ENCODE assay signal across 1 cellular context in the genomic region with DNA sequence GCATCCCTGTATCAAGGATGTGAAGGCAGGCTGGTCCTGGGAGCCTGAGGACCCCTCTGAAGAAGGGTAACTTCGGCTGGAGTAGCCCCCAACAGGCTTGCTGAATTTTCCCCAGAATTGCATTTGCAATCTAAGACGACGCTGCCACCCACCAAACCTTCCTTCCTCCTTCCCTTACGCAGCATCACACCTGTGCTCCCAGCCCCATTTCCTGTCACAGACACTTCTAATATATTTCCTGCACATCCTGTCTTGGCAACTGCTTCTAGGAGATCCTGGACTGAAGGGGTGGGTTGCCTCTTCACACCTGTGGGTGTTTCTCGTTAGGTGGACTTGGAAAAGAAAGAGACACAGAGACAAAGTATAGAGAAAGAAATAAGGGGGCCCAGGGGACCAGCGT.
TF ChIP-seq lines count a peak whose summit lies in the region.

No MANE protein-coding gene starts in this region.

TF ChIP-seq in HepG2, 621 proteins besides CTCF, POLR2A, EP300 and RAD21:
- TF ChIP-seq POLR2AphosphoS2 (IDR thresholded peaks at IDR 0.05; ENCODE audit: low read depth, low read length) (no peak), PCBP1 (IDR thresholded peaks at IDR 0.05; ENCODE audit: borderline replicate concordance, low read depth, low read length) (no peak), ZSCAN12 (CRISPR knock-in tag; IDR thresholded peaks at IDR 0.05) (no peak), YEATS4 (CRISPR knock-in tag; IDR thresholded peaks at IDR 0.05; ENCODE audit: borderline replicate concordance) (no peak), ZNF780A (CRISPR knock-in tag; IDR thresholded peaks at IDR 0.05) (no peak), NR2C2 (CRISPR knock-in tag; IDR thresholded peaks at IDR 0.05; ENCODE audit: borderline replicate concordance) (no peak), ZKSCAN5 (CRISPR knock-in tag; IDR thresholded peaks at IDR 0.05) (no peak), MLLT10 (CRISPR knock-in tag; IDR thresholded peaks at IDR 0.05) (no peak), ZMYM3 (CRISPR knock-in tag; IDR thresholded peaks at IDR 0.05) (no peak), ZNF569 (CRISPR knock-in tag; IDR thresholded peaks at IDR 0.05; ENCODE audit: borderline replicate concordance) (no peak), POLR2AphosphoS5 (IDR thresholded peaks at IDR 0.05; ENCODE audit: low read depth, low read length) (no peak), ZNF446 (CRISPR knock-in tag; IDR thresholded peaks at IDR 0.05) (no peak), MAF1 (CRISPR knock-in tag; IDR thresholded peaks at IDR 0.05; ENCODE audit: borderline replicate concordance) (no peak), RFXANK (CRISPR knock-in tag; IDR thresholded peaks at IDR 0.05) (no peak), ZBTB7B (CRISPR knock-in tag; IDR thresholded peaks at IDR 0.05) (no peak)
- TF ChIP-seq, protein P1, sequence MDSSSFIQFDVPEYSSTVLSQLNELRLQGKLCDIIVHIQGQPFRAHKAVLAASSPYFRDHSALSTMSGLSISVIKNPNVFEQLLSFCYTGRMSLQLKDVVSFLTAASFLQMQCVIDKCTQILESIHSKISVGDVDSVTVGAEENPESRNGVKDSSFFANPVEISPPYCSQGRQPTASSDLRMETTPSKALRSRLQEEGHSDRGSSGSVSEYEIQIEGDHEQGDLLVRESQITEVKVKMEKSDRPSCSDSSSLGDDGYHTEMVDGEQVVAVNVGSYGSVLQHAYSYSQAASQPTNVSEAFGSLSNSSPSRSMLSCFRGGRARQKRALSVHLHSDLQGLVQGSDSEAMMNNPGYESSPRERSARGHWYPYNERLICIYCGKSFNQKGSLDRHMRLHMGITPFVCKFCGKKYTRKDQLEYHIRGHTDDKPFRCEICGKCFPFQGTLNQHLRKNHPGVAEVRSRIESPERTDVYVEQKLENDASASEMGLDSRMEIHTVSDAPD (CRISPR knock-in tag; IDR thresholded peaks at IDR 0.05), result no peak
